Comparison of ENCODE assay signal across 8 cellular contexts in the genomic region with DNA sequence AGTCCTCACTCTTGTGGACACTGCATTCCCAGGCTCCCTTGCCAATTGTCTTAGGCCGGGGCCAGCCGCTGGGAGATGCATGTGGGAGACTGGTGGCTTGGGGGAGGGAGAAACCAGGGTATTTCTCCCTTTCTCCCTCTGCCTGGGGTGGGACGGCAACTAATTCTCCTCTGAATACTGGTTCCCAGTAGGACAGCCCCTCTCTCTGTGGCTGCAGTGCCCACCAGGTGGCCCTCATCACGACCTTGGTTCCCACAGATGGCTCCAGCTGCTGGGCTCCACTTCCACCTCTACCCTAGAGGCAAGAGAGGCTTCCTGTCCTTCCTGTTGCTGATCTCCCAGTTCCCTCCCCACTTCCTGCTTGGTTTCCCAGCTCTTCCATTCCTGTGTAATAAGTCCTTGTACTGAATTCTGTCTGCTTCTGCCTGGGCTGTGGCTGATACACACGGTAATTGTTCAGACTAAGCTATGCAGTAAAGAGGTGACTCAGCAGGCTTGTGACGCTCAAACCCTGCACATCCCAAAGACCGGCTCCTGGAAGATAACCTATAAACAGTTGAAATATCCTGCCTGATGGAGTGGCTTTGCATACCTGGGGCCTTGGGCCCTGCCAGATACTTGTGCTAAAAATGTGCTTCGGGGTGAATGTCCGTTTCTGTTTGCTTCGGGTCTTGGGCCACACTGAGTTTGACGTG. TPM values are rescaled to one million over a fixed set of nuclear protein-coding genes. Genes with fewer than 3 reads are reported as not detected.
A peak's percentile ranks its signal among the peaks of the same experiment; 100 is the strongest.
DNase-seq lines count a peak whose midpoint lies in the region; ATAC-seq, FAIRE-seq and TF ChIP-seq lines count a peak whose summit lies in the region.

No MANE protein-coding gene starts in this region.

- peak; percentile 46; the same call in 1 of the 2 replicates for TF ChIP-seq RAD21 in HepG2 (CRISPR knock-in tag; IDR thresholded peaks at IDR 0.05)

- POLR2A ChIA-PET in HepG2 (lab: Yijun Ruan, JAX), result interaction anchor here (0.9 to 1.6 kb wide), 7 partner anchors 17 to 175 kb away, joined by 3 to 7 read pairs (median 4); a partner anchor contains a TSS

- no peak for TF ChIP-seq CTCF in astrocyte (IDR thresholded peaks at IDR 0.05; ENCODE audit: insufficient read depth, low read depth, low read length)
- peak; percentile 56 for TF ChIP-seq CTCF in HepG2 (CRISPR knock-in tag; IDR thresholded peaks at IDR 0.05)

- ATAC-seq in HepG2, result peak; percentile 73
- no peak for ATAC-seq in HG02678 (IDR thresholded peaks at IDR 0.05; ENCODE audit: unreplicated experiment)

- H3K27ac Mint-ChIP-seq in astrocyte (ENCODE audit: unreplicated experiment), result peak overlapping the region; percentile 87

- no peaks in the 10 kb centered on the region for H3K79me2 ChIP-seq in astrocyte (ENCODE audit: insufficient read depth, low read length)
- H3K79me2 ChIP-seq in HepG2 (ENCODE audit: insufficient read depth, low read length), result no peaks in the 10 kb centered on the region

- in situ Hi-C loops in HepG2 (cut with HindIII; ENCODE audit: extremely low pct_ligation_motif_present, low pct_unique_long_range_greater_than_20kb) (no loop called here), KBM-7 (cut with MboI; ENCODE audit: low pct_unique_long_range_greater_than_20kb, low sequenced_read_pairs) (no loop called here)

- no peak; a peak in 1 of 4 replicates for TF ChIP-seq POLR2A in HepG2 (IDR thresholded peaks at IDR 0.05; ENCODE audit: insufficient read depth in 1 of 2, low read depth in 2 of 2, low read length in 2 of 2)

- DNase-seq in AG08395 (ENCODE audit: low spot score), result peak; percentile 65
- DNase-seq in HK-2 (ENCODE audit: unreplicated experiment), result peak; percentile 55
- peak; percentile 84 for DNase-seq in astrocyte (ENCODE audit: low read depth)
- peak; percentile 77 for DNase-seq in HepG2 (ENCODE audit: low spot score)
- DNase-seq in effector CD4-positive, alpha-beta T cell, result no peak
- no peak for DNase-seq in KBM-7
- DNase-seq in NCI-H2196 treated with DMSO at 0.1 percent for 48 hours (lab: John Stamatoyannopoulos, UW; ENCODE audit: unreplicated experiment), result no peak

- H3K27me3 ChIP-seq in astrocyte (ENCODE audit: insufficient read depth, low read length), result no peaks in the 10 kb centered on the region
- no peaks in the 10 kb centered on the region for H3K27me3 ChIP-seq in HepG2 (ENCODE audit: control insufficient read depth in 1 of 2, insufficient read depth in 2 of 2, low read length in 2 of 2)

- FAIRE-seq in astrocyte (lab: Jason Lieb, UNC), result peak; percentile 17
- peak; percentile 88 for FAIRE-seq in HepG2 (lab: Jason Lieb, UNC)

- WGBS in HepG2 (ENCODE audit: low lambda C conversion rate), result 50% methylated on average over 10 of the region's 11 CpGs

- H3K9me3 Mint-ChIP-seq in astrocyte (ENCODE audit: unreplicated experiment), result no peaks in the 10 kb centered on the region

- H3K4me1 ChIP-seq in astrocyte (ENCODE audit: insufficient read depth, low read length) (peaks cover 37% of the 10 kb centered on the region), HepG2 (ENCODE audit: insufficient read depth, low read length) (peaks cover 69% of the 10 kb centered on the region)

- no peaks in the 10 kb centered on the region for H3K36me3 Mint-ChIP-seq in astrocyte (ENCODE audit: low read depth, unreplicated experiment)

- H3K4me2 ChIP-seq in astrocyte (ENCODE audit: low read length) (peak overlapping the region; percentile 50), HepG2 (ENCODE audit: low read depth, low read length) (peak overlapping the region; percentile 66)

- CTCF ChIA-PET in HepG2 (lab: Yijun Ruan, JAX; ENCODE audit: low intra/inter-chr PET ratio, low total read pairs), result interaction anchor here (2.4 kb wide), 1 partner anchor 17 kb away, joined by 14 read pairs; no protein-coding TSS in a partner anchor

- peak overlapping the region; percentile 20 for H3K9ac ChIP-seq in astrocyte (ENCODE audit: low read length)
- peak overlapping the region; percentile 36 for H3K9ac ChIP-seq in HepG2 (ENCODE audit: insufficient read depth, low read depth, low read length)

- H3K9me3 ChIP-seq in astrocyte (ENCODE audit: insufficient read depth, low read depth, low read length), result no peaks in the 10 kb centered on the region
- no peaks in the 10 kb centered on the region for H3K9me3 ChIP-seq in HepG2 (ENCODE audit: low read length)

- H3K4me3 ChIP-seq in astrocyte (ENCODE audit: insufficient read depth, low read depth, low read length) (no peak overlapping the region), HepG2 (replicated peaks in 1 of 3; ENCODE audit: insufficient read depth in 1 of 3, low read depth in 2 of 3, low read length in 3 of 3) (peak overlapping the region; percentile 9 to 47 (median 25); a peak in 5 of 6 replicates)

- peak overlapping the region; percentile 59 for H3K27ac ChIP-seq in astrocyte (ENCODE audit: low read depth, low read length)
- peak overlapping the region; percentile 56 for H3K27ac ChIP-seq in HepG2 (ENCODE audit: extremely low read length, insufficient read depth, low read length)

- H3K4me3 Mint-ChIP-seq in astrocyte (ENCODE audit: unreplicated experiment), result no peak overlapping the region

- no TSS peak for BruUV-seq in HepG2 (replicated peaks; lab: Mats Ljungman, UMichigan)

- peaks cover 21% of the 10 kb centered on the region for H3K4me1 Mint-ChIP-seq in astrocyte (ENCODE audit: low read depth, unreplicated experiment)

- H4K20me1 ChIP-seq in astrocyte (ENCODE audit: insufficient read depth, low read length) (no peaks in the 10 kb centered on the region), HepG2 (ENCODE audit: insufficient read depth, low read length) (no peaks in the 10 kb centered on the region)

- no peaks in the 10 kb centered on the region for H3K36me3 ChIP-seq in astrocyte (ENCODE audit: insufficient read depth, low read length)
- no peaks in the 10 kb centered on the region for H3K36me3 ChIP-seq in HepG2 (replicated peaks in 1 of 2; ENCODE audit: control insufficient read depth in 1 of 2, insufficient read depth in 2 of 2, low read length in 2 of 2)

- intact Hi-C loops in HepG2 (cut with micrococcal nuclease; ENCODE audit: unreplicated experiment), result loop anchor here (5.0 kb wide), 1 partner anchor 47 kb away; a partner anchor contains a TSS

- TF ChIP-seq EP300 in HepG2 (IDR thresholded peaks at IDR 0.05; ENCODE audit: low read depth in 2 of 2, low read length in 2 of 2) (no peak), HepG2 (CRISPR knock-in tag; IDR thresholded peaks at IDR 0.05; ENCODE audit: borderline replicate concordance) (no peak)

- peak overlapping the region; percentile 76 for H2AFZ ChIP-seq in astrocyte (ENCODE audit: low read depth, low read length)
- H2AFZ ChIP-seq in HepG2 (ENCODE audit: low read length), result peak overlapping the region; percentile 85

- H3K27me3 Mint-ChIP-seq in astrocyte (ENCODE audit: low read depth, unreplicated experiment), result no peaks in the 10 kb centered on the region

RNA-seq across cellular contexts. Expression of a gene that starts 20.4 kb away (rescaled TPM):
- total RNA-seq in astrocyte (267 and 275 TPM in 2 replicates), HepG2 (2016; rRNA removed; fragmentation: Illumina TruSeq; extraction: Trizol) (166 and 201 TPM in 2 replicates)
- total RNA-seq in HepG2 (2016; cell fraction: cytosol; rRNA removed; fragmentation: Illumina TruSeq; extraction: Trizol; ENCODE audit: low read depth), result 32.6 and 33.3 TPM in 2 replicates
- 161 and 187 TPM in 2 replicates for total RNA-seq in HepG2 (2016; cell fraction: insoluble cytoplasmic fraction; rRNA removed; fragmentation: Illumina TruSeq; extraction: Trizol)
- total RNA-seq in HepG2 (2016; cell fraction: membrane; rRNA removed; fragmentation: Illumina TruSeq; extraction: Trizol), result 53.2 and 59.5 TPM in 2 replicates
- 112 and 137 TPM in 2 replicates for total RNA-seq in HepG2 (2016; cell fraction: nucleus; rRNA removed; fragmentation: Illumina TruSeq; extraction: Trizol)
- 96.0 and 98.6 TPM in 2 replicates for polyA plus RNA-seq in HepG2 (2011; rRNA removed)
- polyA plus RNA-seq in HepG2 (2011; cell fraction: cytosol; rRNA removed), result 50.1 and 58.7 TPM in 2 replicates
- 113 and 136 TPM in 2 replicates for polyA plus RNA-seq in HepG2 (2011; cell fraction: nucleus; rRNA removed)
- 104 and 119 TPM in 2 replicates for polyA plus RNA-seq in HepG2 (2012)
- polyA plus RNA-seq in HepG2 (2016; cell fraction: cytosol; fragmentation: Illumina TruSeq; extraction: Trizol; ENCODE audit: low read depth), result 13.1 and 15.7 TPM in 2 replicates
- polyA plus RNA-seq in HepG2 (2016; cell fraction: insoluble cytoplasmic fraction; fragmentation: Illumina TruSeq; extraction: Trizol; ENCODE audit: low read depth), result 185 and 197 TPM in 2 replicates
- 21.2 and 23.0 TPM in 2 replicates for polyA plus RNA-seq in HepG2 (2016; cell fraction: membrane; fragmentation: Illumina TruSeq; extraction: Trizol; ENCODE audit: low read depth)
- 168 and 188 TPM in 2 replicates for polyA plus RNA-seq in HepG2 (2016; cell fraction: nucleus; fragmentation: Illumina TruSeq; extraction: Trizol; ENCODE audit: insufficient read depth, low read depth)
- polyA minus RNA-seq in HepG2 (2011; rRNA and poly(A)+ RNA removed; ENCODE audit: low replicate concordance), result 210 and 345 TPM in 2 replicates
- 121 and 122 TPM in 2 replicates for polyA minus RNA-seq in HepG2 (2011; cell fraction: cytosol; rRNA and poly(A)+ RNA removed)
- 147 and 157 TPM in 2 replicates for polyA minus RNA-seq in HepG2 (2011; cell fraction: nucleus; rRNA and poly(A)+ RNA removed)

RNA-seq across cellular contexts. Expression of a gene that starts 45.3 kb away (rescaled TPM):
- 206 and 227 TPM in 2 replicates for total RNA-seq in astrocyte
- total RNA-seq in HepG2 (2016; rRNA removed; fragmentation: Illumina TruSeq; extraction: Trizol), result 354 and 539 TPM in 2 replicates
- total RNA-seq in HepG2 (2016; cell fraction: cytosol; rRNA removed; fragmentation: Illumina TruSeq; extraction: Trizol; ENCODE audit: low read depth), result 70.7 and 78.0 TPM in 2 replicates
- total RNA-seq in HepG2 (2016; cell fraction: insoluble cytoplasmic fraction; rRNA removed; fragmentation: Illumina TruSeq; extraction: Trizol), result 375 and 556 TPM in 2 replicates
- 180 and 184 TPM in 2 replicates for total RNA-seq in HepG2 (2016; cell fraction: membrane; rRNA removed; fragmentation: Illumina TruSeq; extraction: Trizol)
- total RNA-seq in HepG2 (2016; cell fraction: nucleus; rRNA removed; fragmentation: Illumina TruSeq; extraction: Trizol), result 151 and 152 TPM in 2 replicates
- 255 and 282 TPM in 2 replicates for polyA plus RNA-seq in HepG2 (2011; rRNA removed)
- 259 and 344 TPM in 2 replicates for polyA plus RNA-seq in HepG2 (2011; cell fraction: cytosol; rRNA removed)
- 90.4 and 103 TPM in 2 replicates for polyA plus RNA-seq in HepG2 (2011; cell fraction: nucleus; rRNA removed)
- 329 and 363 TPM in 2 replicates for polyA plus RNA-seq in HepG2 (2012)
- 60.7 and 77.6 TPM in 2 replicates for polyA plus RNA-seq in HepG2 (2016; cell fraction: cytosol; fragmentation: Illumina TruSeq; extraction: Trizol; ENCODE audit: low read depth)
- polyA plus RNA-seq in HepG2 (2016; cell fraction: insoluble cytoplasmic fraction; fragmentation: Illumina TruSeq; extraction: Trizol; ENCODE audit: low read depth), result 584 and 626 TPM in 2 replicates
- polyA plus RNA-seq in HepG2 (2016; cell fraction: membrane; fragmentation: Illumina TruSeq; extraction: Trizol; ENCODE audit: low read depth), result 134 and 143 TPM in 2 replicates
- polyA plus RNA-seq in HepG2 (2016; cell fraction: nucleus; fragmentation: Illumina TruSeq; extraction: Trizol; ENCODE audit: insufficient read depth, low read depth), result 244 and 258 TPM in 2 replicates
- 166 and 313 TPM in 2 replicates for polyA minus RNA-seq in HepG2 (2011; rRNA and poly(A)+ RNA removed; ENCODE audit: low replicate concordance)
- polyA minus RNA-seq in HepG2 (2011; cell fraction: cytosol; rRNA and poly(A)+ RNA removed), result 127 and 135 TPM in 2 replicates
- polyA minus RNA-seq in HepG2 (2011; cell fraction: nucleus; rRNA and poly(A)+ RNA removed), result 82.0 and 97.6 TPM in 2 replicates

RNA-seq across cellular contexts. Expression of a gene that starts 49.6 kb away (rescaled TPM):
- total RNA-seq in astrocyte, result 22.4 and 27.4 TPM in 2 replicates
- 37.5 and 52.4 TPM in 2 replicates for total RNA-seq in HepG2 (2016; rRNA removed; fragmentation: Illumina TruSeq; extraction: Trizol)
- 5.9 and 6.0 TPM in 2 replicates for total RNA-seq in HepG2 (2016; cell fraction: cytosol; rRNA removed; fragmentation: Illumina TruSeq; extraction: Trizol; ENCODE audit: low read depth)
- total RNA-seq in HepG2 (2016; cell fraction: insoluble cytoplasmic fraction; rRNA removed; fragmentation: Illumina TruSeq; extraction: Trizol), result 39.9 and 50.0 TPM in 2 replicates
- total RNA-seq in HepG2 (2016; cell fraction: membrane; rRNA removed; fragmentation: Illumina TruSeq; extraction: Trizol), result 15.6 and 17.9 TPM in 2 replicates
- 19.5 and 22.8 TPM in 2 replicates for total RNA-seq in HepG2 (2016; cell fraction: nucleus; rRNA removed; fragmentation: Illumina TruSeq; extraction: Trizol)
- 16.1 and 20.1 TPM in 2 replicates for polyA plus RNA-seq in HepG2 (2011; rRNA removed)
- 12.5 and 16.0 TPM in 2 replicates for polyA plus RNA-seq in HepG2 (2011; cell fraction: cytosol; rRNA removed)
- 7.8 and 11.5 TPM in 2 replicates for polyA plus RNA-seq in HepG2 (2011; cell fraction: nucleus; rRNA removed)
- polyA plus RNA-seq in HepG2 (2012), result 23.1 and 26.3 TPM in 2 replicates
- 10.2 and 11.1 TPM in 2 replicates for polyA plus RNA-seq in HepG2 (2016; cell fraction: cytosol; fragmentation: Illumina TruSeq; extraction: Trizol; ENCODE audit: low read depth)
- 61.1 and 65.6 TPM in 2 replicates for polyA plus RNA-seq in HepG2 (2016; cell fraction: insoluble cytoplasmic fraction; fragmentation: Illumina TruSeq; extraction: Trizol; ENCODE audit: low read depth)
- 16.9 and 18.1 TPM in 2 replicates for polyA plus RNA-seq in HepG2 (2016; cell fraction: membrane; fragmentation: Illumina TruSeq; extraction: Trizol; ENCODE audit: low read depth)
- 34.4 and 36.9 TPM in 2 replicates for polyA plus RNA-seq in HepG2 (2016; cell fraction: nucleus; fragmentation: Illumina TruSeq; extraction: Trizol; ENCODE audit: insufficient read depth, low read depth)
- polyA minus RNA-seq in HepG2 (2011; rRNA and poly(A)+ RNA removed; ENCODE audit: low replicate concordance), result 9.7 and 17.6 TPM in 2 replicates
- 12.7 and 20.2 TPM in 2 replicates for polyA minus RNA-seq in HepG2 (2011; cell fraction: cytosol; rRNA and poly(A)+ RNA removed)
- polyA minus RNA-seq in HepG2 (2011; cell fraction: nucleus; rRNA and poly(A)+ RNA removed), result 7.2 and 8.7 TPM in 2 replicates

Comparison
In these comparisons a context has a peak if more than half of its experiments do, and no peak if none do; other contexts are left out.
1. DNase-seq: peak in AG08395 (single experiment), HK-2 (single experiment), astrocyte (single experiment) and HepG2 (single experiment); none in effector CD4-positive, alpha-beta T cell (single experiment), KBM-7 (single experiment) and NCI-H2196 treated with DMSO at 0.1 percent for 48 hours (single experiment).